Comparison of ENCODE assay signal across 1 cellular context in the genomic region with DNA sequence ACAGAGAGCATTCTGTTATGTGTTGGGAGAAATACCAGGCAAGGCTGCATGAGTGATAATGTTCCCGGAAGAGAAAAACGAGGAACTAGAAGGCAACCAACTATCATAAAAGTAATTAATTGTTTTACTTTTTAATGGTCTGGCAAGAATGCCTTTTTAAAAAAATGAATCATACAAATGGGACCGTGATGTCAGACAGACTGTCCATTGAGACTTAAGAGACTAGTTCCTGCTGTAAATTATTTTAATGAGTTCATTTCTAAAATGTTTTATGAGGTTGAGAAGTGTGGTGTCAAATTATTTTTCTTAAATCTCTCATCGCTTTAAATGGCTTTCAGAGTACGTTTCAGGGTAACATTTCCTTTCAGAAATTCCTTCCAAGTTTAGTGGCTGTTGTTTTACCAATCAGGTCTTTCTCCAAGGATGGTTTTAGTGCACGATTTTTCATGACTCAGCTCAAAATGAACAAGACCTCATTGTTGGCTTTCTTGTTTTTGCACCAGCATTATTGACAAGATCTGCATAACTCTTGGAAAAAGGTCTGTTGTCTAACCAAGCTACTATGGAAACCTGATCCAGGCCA.
TF ChIP-seq lines count a peak whose summit lies in the region.

No MANE protein-coding gene starts in this region.

TF ChIP-seq in HepG2, 621 proteins besides CTCF, POLR2A, EP300 and RAD21 (continued from another document):
- TF ChIP-seq, protein P1, sequence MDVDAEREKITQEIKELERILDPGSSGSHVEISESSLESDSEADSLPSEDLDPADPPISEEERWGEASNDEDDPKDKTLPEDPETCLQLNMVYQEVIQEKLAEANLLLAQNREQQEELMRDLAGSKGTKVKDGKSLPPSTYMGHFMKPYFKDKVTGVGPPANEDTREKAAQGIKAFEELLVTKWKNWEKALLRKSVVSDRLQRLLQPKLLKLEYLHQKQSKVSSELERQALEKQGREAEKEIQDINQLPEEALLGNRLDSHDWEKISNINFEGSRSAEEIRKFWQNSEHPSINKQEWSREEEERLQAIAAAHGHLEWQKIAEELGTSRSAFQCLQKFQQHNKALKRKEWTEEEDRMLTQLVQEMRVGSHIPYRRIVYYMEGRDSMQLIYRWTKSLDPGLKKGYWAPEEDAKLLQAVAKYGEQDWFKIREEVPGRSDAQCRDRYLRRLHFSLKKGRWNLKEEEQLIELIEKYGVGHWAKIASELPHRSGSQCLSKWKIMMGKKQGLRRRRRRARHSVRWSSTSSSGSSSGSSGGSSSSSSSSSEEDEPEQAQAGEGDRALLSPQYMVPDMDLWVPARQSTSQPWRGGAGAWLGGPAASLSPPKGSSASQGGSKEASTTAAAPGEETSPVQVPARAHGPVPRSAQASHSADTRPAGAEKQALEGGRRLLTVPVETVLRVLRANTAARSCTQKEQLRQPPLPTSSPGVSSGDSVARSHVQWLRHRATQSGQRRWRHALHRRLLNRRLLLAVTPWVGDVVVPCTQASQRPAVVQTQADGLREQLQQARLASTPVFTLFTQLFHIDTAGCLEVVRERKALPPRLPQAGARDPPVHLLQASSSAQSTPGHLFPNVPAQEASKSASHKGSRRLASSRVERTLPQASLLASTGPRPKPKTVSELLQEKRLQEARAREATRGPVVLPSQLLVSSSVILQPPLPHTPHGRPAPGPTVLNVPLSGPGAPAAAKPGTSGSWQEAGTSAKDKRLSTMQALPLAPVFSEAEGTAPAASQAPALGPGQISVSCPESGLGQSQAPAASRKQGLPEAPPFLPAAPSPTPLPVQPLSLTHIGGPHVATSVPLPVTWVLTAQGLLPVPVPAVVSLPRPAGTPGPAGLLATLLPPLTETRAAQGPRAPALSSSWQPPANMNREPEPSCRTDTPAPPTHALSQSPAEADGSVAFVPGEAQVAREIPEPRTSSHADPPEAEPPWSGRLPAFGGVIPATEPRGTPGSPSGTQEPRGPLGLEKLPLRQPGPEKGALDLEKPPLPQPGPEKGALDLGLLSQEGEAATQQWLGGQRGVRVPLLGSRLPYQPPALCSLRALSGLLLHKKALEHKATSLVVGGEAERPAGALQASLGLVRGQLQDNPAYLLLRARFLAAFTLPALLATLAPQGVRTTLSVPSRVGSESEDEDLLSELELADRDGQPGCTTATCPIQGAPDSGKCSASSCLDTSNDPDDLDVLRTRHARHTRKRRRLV (CRISPR knock-in tag; IDR thresholded peaks at IDR 0.05): no peak
